28 cellular contexts compared by ENCODE assay signal in the genomic region with DNA sequence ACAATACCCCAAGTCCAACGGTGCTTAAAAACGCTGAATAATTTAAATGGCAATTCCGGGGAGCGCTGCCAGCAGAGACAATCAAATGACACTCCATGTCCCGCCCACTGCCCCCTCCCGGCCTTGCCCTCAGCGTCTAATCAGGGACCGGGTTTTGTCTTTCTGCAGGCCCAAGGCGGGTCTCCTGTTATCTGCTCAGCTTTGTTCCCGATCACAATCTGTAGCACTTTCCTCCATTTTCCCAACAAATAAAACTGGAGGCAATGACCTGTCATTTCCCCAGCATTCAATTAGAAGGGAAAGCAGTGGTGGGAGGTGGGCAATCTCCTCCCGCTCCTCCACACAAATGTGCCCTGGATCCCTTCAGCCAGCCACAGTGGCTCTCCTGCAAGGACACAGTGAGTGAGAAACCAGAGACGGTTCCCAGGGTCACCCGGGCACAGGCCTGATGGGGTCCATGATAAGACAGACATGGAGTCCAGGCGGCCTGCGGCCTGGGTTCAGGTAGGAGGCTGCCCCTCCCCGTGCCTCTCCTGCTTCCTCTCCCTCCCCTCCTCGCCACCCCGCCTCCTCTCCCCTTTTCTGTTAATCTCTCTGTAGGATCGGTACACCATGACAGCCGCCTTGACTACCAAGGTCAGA. TPM values are rescaled to one million over a fixed set of nuclear protein-coding genes. Genes with fewer than 3 reads are reported as not detected.
"Had no signal": no experiment of that assay in that cellular context is flagged by ENCODE, and none has a peak within 500 bp of the region (broad histone marks: within the 10 kb centered on the region; RNA-seq: fewer than 3 reads in every experiment).

No MANE protein-coding gene starts in this region.

- FAIRE-seq: endometrium, endothelial cell of umbilical vein had no signal

- ATAC-seq: activated T-cell treated with anti-CD3 and anti-CD28 coated beads, Interleukin-2, amount 50 U/mL, for 4 hours; activated T-helper 17 cell treated with anti-CD3 and anti-CD28 coated beads, Interleukin-2, amount 50 U/mL, for 72 hours; body of pancreas; gastroesophageal sphincter; WTC11 had no signal

- H3K9me3 ChIP-seq: colonic mucosa had no signal

- H3K27ac ChIP-seq: body of pancreas, colonic mucosa, epithelial cell of prostate, esophagus squamous epithelium, gastroesophageal sphincter, VCaP had no signal

- H3K4me3 ChIP-seq: body of pancreas, colonic mucosa, esophagus squamous epithelium, gastroesophageal sphincter had no signal

- H3K36me3 ChIP-seq: colonic mucosa, esophagus squamous epithelium, gastroesophageal sphincter had no signal

- H3K4me1 ChIP-seq: body of pancreas, colonic mucosa, esophagus squamous epithelium, gastroesophageal sphincter had no signal

- DNase-seq: activated CD4-positive, alpha-beta memory T cell treated with anti-CD3 and anti-CD28 coated beads, Interleukin-2, amount 10 ng/mL, durations not matched to agents 7 days and 5 days; activated CD4-positive, alpha-beta T cell treated with anti-CD3 and anti-CD28 coated beads for 1 hour; activated CD4-positive, alpha-beta T cell treated with anti-CD3 and anti-CD28 coated beads for 4 hours; activated CD4-positive, alpha-beta T cell treated with anti-CD3 and anti-CD28 coated beads, Interleukin-2, amount 10 ng/mL, durations not matched to agents 7 days and 5 days; activated CD4-positive, alpha-beta T cell treated with anti-CD3 and anti-CD28 coated beads, Interleukin-2, amount 50 U/mL, for 4 hours; activated effector memory CD4-positive, alpha-beta T cell treated with Interleukin-2 at 50 U/mL for 16 hours; activated gamma-delta T cell treated with Interleukin-2 at 50 U/mL for 16 hours; activated naive CD4-positive, alpha-beta T cell treated with anti-CD3 and anti-CD28 coated beads, Interleukin-2, amount 50 U/mL, for 16 hours; activated naive CD4-positive, alpha-beta T cell treated with Interleukin-2 at 50 U/mL for 16 hours; activated T-cell treated with anti-CD3 and anti-CD28 coated beads, Interleukin-2, amount 50 U/mL, for 4 hours; amniotic stem cell; anterior cingulate cortex; body of pancreas; caudate nucleus; colonic mucosa; effector CD8-positive, alpha-beta T cell; esophagus squamous epithelium; foreskin melanocyte; T-helper 2 cell had no signal

- H3K27me3 ChIP-seq: colonic mucosa had no signal

RNA-seq across cellular contexts. Expression of a gene that starts 42.6 kb away (rescaled TPM):
- total RNA-seq: activated CD4-positive, alpha-beta memory T cell treated with anti-CD3 and anti-CD28 coated beads, Interleukin-2, amount 10 ng/mL, durations not matched to agents 7 days and 5 days; activated CD4-positive, alpha-beta T cell treated with anti-CD3 and anti-CD28 coated beads, Interleukin-2, amount 10 ng/mL, durations not matched to agents 7 days and 5 days; activated T-helper 17 cell treated with anti-CD3 and anti-CD28 coated beads, Interleukin-2, amount 50 U/mL, for 72 hours; endothelial cell of umbilical vein; fibroblast of lung; T-helper 1 cell treated with Interleukin-12 subunit alpha and Interleukin-12 subunit beta and Interleukin-4 antibody, amounts not matched to agents 30 ng/mL and 1 ng/mL, for 36 hours had no signal
- polyA plus RNA-seq: endothelial cell of umbilical vein had no signal
